14 cellular contexts compared by ENCODE assay signal in the genomic region with DNA sequence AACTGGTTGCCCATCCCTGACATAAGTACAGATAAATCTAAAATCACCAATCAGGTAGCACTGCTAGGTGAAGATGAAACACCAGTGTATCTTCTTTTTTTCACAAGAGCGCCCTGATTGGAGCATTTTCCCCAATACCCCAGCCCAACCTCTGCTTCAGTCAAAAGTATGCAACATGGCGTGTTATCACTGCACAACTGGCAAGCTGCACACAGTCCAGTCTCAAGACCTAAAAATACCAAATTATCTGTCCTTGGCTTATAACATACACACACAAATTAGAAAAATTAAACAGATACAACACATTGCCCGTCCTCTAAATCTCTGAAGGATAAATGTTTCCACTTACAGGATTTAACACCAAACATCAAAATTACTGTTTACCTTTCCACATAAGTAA.
"Had no signal": no experiment of that assay in that cellular context is flagged by ENCODE, and none has a peak within 500 bp of the region (broad histone marks: within the 10 kb centered on the region; RNA-seq: fewer than 3 reads in every experiment).

No MANE protein-coding gene starts in this region.

- FAIRE-seq: pancreas had no signal

- H3K27me3 Mint-ChIP-seq: activated CD4-positive, alpha-beta T cell treated with anti-CD3 and anti-CD28 coated beads for 36 hours; activated naive CD8-positive, alpha-beta T cell had no signal

- ATAC-seq: activated CD4-positive, alpha-beta T cell treated with anti-CD3 and anti-CD28 coated beads for 36 hours; left lung; pancreas had no signal

- H3K27ac ChIP-seq: breast epithelium, left lung, pancreas, tibial nerve had no signal

- DNase-seq: activated CD4-positive, alpha-beta T cell treated with anti-CD3 and anti-CD28 coated beads for 36 hours; aorta; glutamatergic neuron; islet precursor cell; left lung; mesendoderm; pancreas; stimulated activated CD4-positive, alpha-beta T cell treated with anti-CD3 and anti-CD28 coated beads, Interleukin-15, amount 100 ng/mL, for 24 hours; stimulated activated CD4-positive, alpha-beta T cell treated with anti-CD3 and anti-CD28 coated beads, Interleukin-4, amount 100 ng/mL, for 4 hours had no signal

- H3K27me3 ChIP-seq: breast epithelium, esophagus muscularis mucosa, left lung, pancreas, tibial nerve had no signal

- H3K4me3 ChIP-seq: breast epithelium, esophagus muscularis mucosa, left lung, pancreas, tibial nerve had no signal

- H3K9me3 ChIP-seq: breast epithelium, esophagus muscularis mucosa, left lung, pancreas, tibial nerve had no signal

- H3K27ac Mint-ChIP-seq: activated CD4-positive, alpha-beta T cell treated with anti-CD3 and anti-CD28 coated beads for 36 hours; activated naive CD8-positive, alpha-beta T cell had no signal

- H3K9me3 Mint-ChIP-seq: neural crest cell had no signal

- H3K4me3 Mint-ChIP-seq: activated CD4-positive, alpha-beta T cell treated with anti-CD3 and anti-CD28 coated beads for 36 hours; activated naive CD8-positive, alpha-beta T cell; neural crest cell had no signal

- H3K4me1 ChIP-seq: breast epithelium, pancreas, tibial nerve had no signal
